ENCODE assay signal across 12 cellular contexts in the genomic region with DNA sequence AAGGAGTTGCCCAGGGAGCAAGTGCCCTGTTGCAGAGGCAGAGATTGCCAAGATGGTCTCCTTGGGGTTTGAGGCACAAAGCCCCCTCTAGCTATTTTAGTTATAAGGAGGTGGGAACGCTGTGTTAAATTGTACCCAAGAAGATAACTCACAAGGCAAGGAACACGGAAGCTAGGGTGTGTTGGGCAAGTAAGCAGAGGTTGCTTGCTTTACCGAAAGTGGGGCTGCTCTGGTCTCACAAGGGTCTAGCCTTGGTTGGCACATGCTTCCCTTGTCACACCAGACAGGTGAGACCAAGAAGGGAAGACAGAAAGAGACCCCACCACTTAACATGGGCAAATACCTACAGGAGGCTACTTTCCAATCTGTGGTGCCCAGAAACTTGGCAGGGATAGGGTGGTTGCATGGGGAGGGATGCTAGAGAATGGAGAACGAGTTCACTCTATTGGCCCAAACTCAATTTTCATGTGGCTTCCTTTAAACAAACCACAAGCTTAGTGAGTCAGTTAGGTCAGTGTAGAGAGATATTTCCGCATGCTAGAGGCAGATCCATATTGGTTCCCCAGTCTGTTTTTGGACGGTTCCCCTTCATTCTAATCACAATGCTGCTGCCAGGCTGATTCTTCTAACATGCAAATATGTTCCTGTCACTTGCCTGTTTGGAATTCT. TPM values are rescaled to one million over a fixed set of nuclear protein-coding genes. Genes with fewer than 3 reads are reported as not detected.
DNase-seq lines count a peak whose midpoint lies in the region; ATAC-seq and TF ChIP-seq lines count a peak whose summit lies in the region.
"Had no signal": no experiment of that assay in that cellular context is flagged by ENCODE, and none has a peak within 500 bp of the region (broad histone marks: within the 10 kb centered on the region; RNA-seq: fewer than 3 reads in every experiment).

No MANE protein-coding gene starts in this region.

- H3K9me3 Mint-ChIP-seq in CD14-positive monocyte: no peaks in the 10 kb centered on the region
- H3K9me3 Mint-ChIP-seq: CD8-positive, alpha-beta memory T cell had no signal

- intact Hi-C loops in CD14-positive monocyte (cut with micrococcal nuclease): no loop called here

- ATAC-seq in HG03442 (IDR thresholded peaks at IDR 0.05; ENCODE audit: unreplicated experiment) (peak; percentile 58), GM19397 (IDR thresholded peaks at IDR 0.05; ENCODE audit: unreplicated experiment) (no peak), GM18505 (IDR thresholded peaks at IDR 0.05; ENCODE audit: unreplicated experiment) (no peak), GM19395 (IDR thresholded peaks at IDR 0.05; ENCODE audit: unreplicated experiment) (no peak)

- peak overlapping the region; percentile 84 to 97 (median 93) for H3K27ac Mint-ChIP-seq in CD14-positive monocyte
- H3K27ac Mint-ChIP-seq: CD8-positive, alpha-beta memory T cell had no signal

- TF ChIP-seq POLR2A in erythroblast (IDR thresholded peaks at IDR 0.05; ENCODE audit: low read length): no peak
- no peak for TF ChIP-seq POLR2A in GM18505 (IDR thresholded peaks at IDR 0.05; ENCODE audit: borderline replicate concordance, extremely low read depth, insufficient read depth, insufficient read length)

- TF ChIP-seq CTCF in CD14-positive monocyte (IDR thresholded peaks at IDR 0.05): no peak

- peaks cover 14 to 20% of the 10 kb centered on the region in 2 donors for H3K36me3 Mint-ChIP-seq in CD14-positive monocyte

- peaks cover 44% of the 10 kb centered on the region for H3K4me1 Mint-ChIP-seq in CD14-positive monocyte
- H3K4me1 Mint-ChIP-seq: CD8-positive, alpha-beta memory T cell had no signal

- H3K4me3 Mint-ChIP-seq in CD14-positive monocyte: peak overlapping the region; percentile 58 to 78
- H3K4me3 Mint-ChIP-seq: CD8-positive, alpha-beta memory T cell had no signal

- no peak for DNase-seq in CD14-positive monocyte (ENCODE audit: low spot score)
- peak; percentile 73 for DNase-seq in amniotic epithelial cell (ENCODE audit: low read depth)
- peak; percentile 86 for DNase-seq in iris pigment epithelial cell (ENCODE audit: low read depth)
- no peak for DNase-seq in erythroblast (lab: John Stamatoyannopoulos, UW)
- DNase-seq: CD8-positive, alpha-beta memory T cell; central memory CD4-positive, alpha-beta T cell; heart left ventricle; T-helper 9 cell had no signal

- H3K27me3 Mint-ChIP-seq in CD14-positive monocyte (ENCODE audit: low read depth in 3 of 3): no peaks in the 10 kb centered on the region
- H3K27me3 Mint-ChIP-seq: CD8-positive, alpha-beta memory T cell had no signal

RNA-seq across cellular contexts. Expression of gene PLAGL1, which starts 42.4 kb away (rescaled TPM):
- polyA plus RNA-seq in CD14-positive monocyte: 10 to 100 TPM; 11.6 to 16.7 TPM

Comparison
In these comparisons a context has a peak if more than half of its experiments do, and no peak if none do; other contexts are left out.
1. DNase-seq: peak in amniotic epithelial cell (single experiment) and iris pigment epithelial cell (single experiment); none in CD14-positive monocyte (single experiment) and erythroblast (0 of 2).